ENCODE assay signal across 36 cellular contexts in the genomic region with DNA sequence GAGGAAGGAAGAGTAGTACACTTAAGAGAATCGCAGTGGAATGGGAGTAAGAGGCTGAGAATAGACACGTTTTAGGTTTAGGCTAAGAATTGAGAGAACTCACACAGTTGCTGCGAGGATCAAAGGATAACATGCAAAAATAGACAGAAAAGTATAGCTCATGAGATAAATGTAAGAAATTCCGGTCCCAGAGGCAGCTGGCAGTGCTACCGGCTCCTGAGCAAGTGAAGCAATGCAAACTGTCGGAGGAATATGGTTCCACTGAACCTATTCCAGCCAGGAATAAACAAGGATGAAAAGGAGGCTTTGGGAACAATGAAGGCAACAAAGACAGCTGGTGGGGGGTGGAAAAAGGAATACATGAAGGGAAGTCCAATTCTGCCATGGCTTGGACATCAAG.
DNase-seq lines count a peak whose midpoint lies in the region; ATAC-seq, FAIRE-seq and TF ChIP-seq lines count a peak whose summit lies in the region.
"Had no signal": no experiment of that assay in that cellular context is flagged by ENCODE, and none has a peak within 500 bp of the region (broad histone marks: within the 10 kb centered on the region; RNA-seq: fewer than 3 reads in every experiment).

No MANE protein-coding gene starts in this region.

- H3K23ac ChIP-seq in H1 (ENCODE audit: insufficient read length) = no peak overlapping the region

- H3K27me3 ChIP-seq in adipocyte (replicated peaks; ENCODE audit: control insufficient read depth, insufficient read depth, low read length) (no peaks in the 10 kb centered on the region), H1 (replicated peaks in 1 of 4; ENCODE audit: control insufficient read depth in 3 of 4, extremely low read depth in 1 of 4, insufficient read depth in 3 of 4, low read length in 3 of 4) (0 out of 7 replicates have a peak, but pooled peaks cover 0 to 3% (median 0%) of the 10 kb centered on the region in 4 experiments), Karpas-422 (ENCODE audit: low read length) (no peaks in the 10 kb centered on the region)
- H3K27me3 ChIP-seq in CD8-positive, alpha-beta T cell (ENCODE audit: insufficient read depth, low read length) = no peaks in the 10 kb centered on the region
- H3K27me3 ChIP-seq: BE2C; BLaER1; BLaER1 treated with 17β-estradiol and CSF1 and Interleukin-3, amounts not matched to agents 10 nM and 100 nM had no signal

- no peaks in the 10 kb centered on the region for H3K9me2 ChIP-seq in Karpas-422 (replicated peaks; ENCODE audit: insufficient read depth, low read length)

- no peak overlapping the region for H4K8ac ChIP-seq in H1 (ENCODE audit: extremely low read depth, insufficient read depth, low read length)

- no peak for TF ChIP-seq CTCF in H1 (IDR thresholded peaks at IDR 0.05; ENCODE audit: control extremely low read depth in 1 of 3, insufficient read depth in 1 of 3, low read depth in 1 of 3, low read length in 3 of 3)
- no peak for TF ChIP-seq CTCF in nephron (IDR thresholded peaks at IDR 0.05; ENCODE audit: unreplicated experiment in 3 of 3)
- TF ChIP-seq CTCF in CD8-positive, alpha-beta T cell (IDR thresholded peaks at IDR 0.05) = no peak

- H3K56ac ChIP-seq in H1 (replicated peaks; ENCODE audit: insufficient read length, low read depth, low read length) = no peak overlapping the region

- H3K4me3 ChIP-seq in adipocyte (ENCODE audit: low read length) (peak overlapping the region; percentile 47), H1 (ENCODE audit: extremely low read depth in 1 of 4, insufficient read depth in 2 of 4, low read depth in 3 of 4, low read length in 4 of 4) (no peak overlapping the region), Karpas-422 (ENCODE audit: low read length) (no peak overlapping the region)
- H3K4me3 ChIP-seq in CD8-positive, alpha-beta T cell (ENCODE audit: low read depth, low read length) = no peak overlapping the region
- H3K4me3 ChIP-seq: A549; BLaER1; BLaER1 treated with 17β-estradiol and CSF1 and Interleukin-3, amounts not matched to agents 10 nM and 100 nM had no signal

- H3K4me2 ChIP-seq in H1 (ENCODE audit: insufficient read depth in 1 of 2, low read depth in 2 of 2, low read length in 2 of 2) = no peak overlapping the region
- H3K4me2 ChIP-seq in Karpas-422 (ENCODE audit: low read depth, low read length, poor library complexity, severe bottlenecking) = no peak overlapping the region
- H3K4me2 ChIP-seq: A549, BLaER1 had no signal

- no peaks in the 10 kb centered on the region for H3K36me3 ChIP-seq in adipocyte (ENCODE audit: control insufficient read depth, insufficient read depth, low read length, severe bottlenecking)
- no peaks in the 10 kb centered on the region for H3K36me3 ChIP-seq in H1 (ENCODE audit: control insufficient read depth in 2 of 4, insufficient read depth in 4 of 4, low read length in 3 of 4)
- H3K36me3 ChIP-seq in CD8-positive, alpha-beta T cell (ENCODE audit: insufficient read depth, low read length) = no peaks in the 10 kb centered on the region
- H3K36me3 ChIP-seq in Karpas-422 (ENCODE audit: insufficient read depth, low read length) = no peaks in the 10 kb centered on the region
- H3K36me3 ChIP-seq: BE2C; BLaER1; BLaER1 treated with 17β-estradiol and CSF1 and Interleukin-3, amounts not matched to agents 10 nM and 100 nM had no signal

- H3K27ac ChIP-seq in H1 (ENCODE audit: low read depth, low read length) (no peak overlapping the region), Karpas-422 (ENCODE audit: low read length) (no peak overlapping the region)
- H3K27ac ChIP-seq in CD8-positive, alpha-beta T cell (ENCODE audit: low read depth, low read length) = no peak overlapping the region
- H3K27ac ChIP-seq: 22Rv1; A549; BLaER1; BLaER1 treated with 17β-estradiol and CSF1 and Interleukin-3, amounts not matched to agents 10 nM and 100 nM; C4-2B had no signal

- H3K9ac ChIP-seq in adipocyte (ENCODE audit: low read length) = no peak overlapping the region
- H3K9ac ChIP-seq in H1 (replicated peaks in 1 of 4; ENCODE audit: extremely low read depth in 1 of 4, low read depth in 3 of 4, low read length in 3 of 4) = no peak overlapping the region
- H3K9ac ChIP-seq in Karpas-422 (ENCODE audit: low read length) = no peak overlapping the region
- H3K9ac ChIP-seq: BLaER1; BLaER1 treated with 17β-estradiol and CSF1 and Interleukin-3, amounts not matched to agents 10 nM and 100 nM had no signal

- H4K20me1 ChIP-seq in H1 (replicated peaks in 1 of 2; ENCODE audit: control insufficient read depth in 1 of 2, insufficient read depth in 2 of 2, low read length in 2 of 2) = no peaks in the 10 kb centered on the region
- H4K20me1 ChIP-seq in Karpas-422 (ENCODE audit: insufficient read depth, low read depth, low read length) = no peaks in the 10 kb centered on the region
- H4K20me1 ChIP-seq: BLaER1; BLaER1 treated with 17β-estradiol and CSF1 and Interleukin-3, amounts not matched to agents 10 nM and 100 nM had no signal

- TF ChIP-seq POLR2A in H1 (IDR thresholded peaks at IDR 0.05; ENCODE audit: control extremely low read depth in 1 of 2, low read depth in 2 of 2, low read length in 2 of 2) = no peak

- no peak for DNase-seq in adipocyte (ENCODE audit: low read depth)
- DNase-seq in H1 (ENCODE audit: low read depth in 1 of 2, low spot score in 2 of 2) = no peak
- DNase-seq in superior temporal gyrus (ENCODE audit: extremely low spot score) = peak; percentile 41
- no peak for DNase-seq in GF-D8 (lab: John Stamatoyannopoulos, UW)
- no peak for DNase-seq in CD8-positive, alpha-beta T cell
- DNase-seq in Karpas-422 = no peak
- DNase-seq: 8988T; ACHN; AML-193; BE2C; C1 segment of cervical spinal cord; Caco-2; Calu3; CD4-positive, alpha-beta memory T cell; CD4-positive, alpha-beta T cell; CD4-positive, CD25-positive, alpha-beta regulatory T cell; CD8-positive, alpha-beta memory T cell; COR-L47; DMS 273 treated with DMSO at 0.1 percent for 48 hours; DMS153; DMS53; DMS79; DMS79 treated with DMSO at 0.1 percent for 48 hours; DND-41; EL had no signal

- H2BK120ac ChIP-seq in H1 (replicated peaks; ENCODE audit: low read depth, low read length) = no peak overlapping the region

- FAIRE-seq in H1 (lab: Jason Lieb, UNC) = no peak
- FAIRE-seq: A204.1, A549, D721Med had no signal

- no peak overlapping the region for H2AFZ ChIP-seq in H1 (ENCODE audit: low read length)
- no peak overlapping the region for H2AFZ ChIP-seq in Karpas-422 (ENCODE audit: low read length)

- H3K23me2 ChIP-seq in H1 (ENCODE audit: low read depth, low read length) = no peaks in the 10 kb centered on the region

- H3K4ac ChIP-seq in H1 (replicated peaks; ENCODE audit: insufficient read length, low read depth, low read length) = no peak overlapping the region

- CTCF ChIA-PET in H1 (lab: Charles Lee; ENCODE audit: partially characterized antibody) = interaction anchor here (0.5 to 1.1 kb wide), 6 partner anchors 9 to 815 kb away, joined by 3 read pairs; no protein-coding TSS in a partner anchor
- CTCF ChIA-PET in CD8-positive, alpha-beta T cell (lab: Charles Lee) = no interaction called here

- no peak overlapping the region for H2BK5ac ChIP-seq in H1 (ENCODE audit: low read depth, low read length)

- H3K4me3 Mint-ChIP-seq in nephron = no peak overlapping the region
- H3K4me3 Mint-ChIP-seq in CD8-positive, alpha-beta T cell = no peak overlapping the region
- H3K4me3 Mint-ChIP-seq: B cell; CD14-positive monocyte; CD4-positive, alpha-beta memory T cell; CD4-positive, alpha-beta T cell; CD4-positive, CD25-positive, alpha-beta regulatory T cell; CD8-positive, alpha-beta memory T cell had no signal

- H2BK12ac ChIP-seq in H1 (ENCODE audit: low read depth, low read length) = no peak overlapping the region

- H3K9me3 Mint-ChIP-seq in nephron = no peaks in the 10 kb centered on the region
- no peaks in the 10 kb centered on the region for H3K9me3 Mint-ChIP-seq in CD8-positive, alpha-beta T cell
- H3K9me3 Mint-ChIP-seq: CD4-positive, alpha-beta T cell had no signal

- no peak for ATAC-seq in CD8-positive, alpha-beta T cell
- no peak for ATAC-seq in HG02763 (IDR thresholded peaks at IDR 0.05; ENCODE audit: unreplicated experiment)
- ATAC-seq: A549 had no signal

- H3K4me1 Mint-ChIP-seq in nephron = peaks cover 22% of the 10 kb centered on the region
- peaks cover 11% of the 10 kb centered on the region for H3K4me1 Mint-ChIP-seq in CD8-positive, alpha-beta T cell (ENCODE audit: low read depth)
- H3K4me1 Mint-ChIP-seq: B cell had no signal

- POLR2A ChIA-PET in H1 (lab: Charles Lee; ENCODE audit: partially characterized antibody) = interaction anchor here (0.6 kb wide), 1 partner anchor 556 kb away, joined by 3 read pairs; no protein-coding TSS in a partner anchor
- POLR2A ChIA-PET in CD8-positive, alpha-beta T cell (lab: Charles Lee) = no interaction called here

- no peak overlapping the region for H2AK5ac ChIP-seq in H1 (ENCODE audit: low read depth, low read length)

- intact Hi-C loops in CD8-positive, alpha-beta T cell (cut with DNase I, micrococcal nuclease) = loop anchor here (5.0 to 10.0 kb wide), 4 partner anchors 403 to 1095 kb away; partner anchors contain the start of gene TAPT1 (in 1 of the 2)

- WGBS in H1 (ENCODE audit: extremely low coverage in 1 of 2, insufficient coverage in 1 of 2, insufficient read length in 1 of 2, insufficient replicate concordance in 2 of 2, low coverage in 1 of 2, low lambda C conversion rate in 2 of 2, missing lambda C conversion rate in 1 of 2), 2 experiments = 93% methylated on average over 6 of the region's 6 CpGs; no CpG with 5 or more reads in 1 of the 2 experiments

- H3K9me3 ChIP-seq in adipocyte (ENCODE audit: control insufficient read depth, low read length) (peaks cover 54% of the 10 kb centered on the region), H1 (ENCODE audit: insufficient read depth in 2 of 2, low read depth in 1 of 2, low read length in 1 of 2) (no peaks in the 10 kb centered on the region), Karpas-422 (ENCODE audit: low read length) (no peaks in the 10 kb centered on the region)
- no peaks in the 10 kb centered on the region for H3K9me3 ChIP-seq in CD8-positive, alpha-beta T cell (ENCODE audit: low read length)
- H3K9me3 ChIP-seq: A549, BE2C, Caco-2 had no signal

- peaks cover 11% of the 10 kb centered on the region for H3K4me1 ChIP-seq in adipocyte (ENCODE audit: control insufficient read depth, insufficient read depth, low read length)
- peaks cover 0 to 7% (median 3%) of the 10 kb centered on the region in 4 experiments; a peak in 1 of 7 replicates for H3K4me1 ChIP-seq in H1 (replicated peaks in 1 of 4; ENCODE audit: control insufficient read depth in 3 of 4, insufficient read depth in 4 of 4, low read length in 3 of 4)
- H3K4me1 ChIP-seq in CD8-positive, alpha-beta T cell (ENCODE audit: insufficient read depth, low read length) = peaks cover 4% of the 10 kb centered on the region
- no peaks in the 10 kb centered on the region for H3K4me1 ChIP-seq in Karpas-422 (ENCODE audit: low read length)
- H3K4me1 ChIP-seq: A549, BLaER1, Caco-2 had no signal

- 0 out of 2 replicates have a peak overlapping the region, but pooled peaks have one; percentile 11 for H2BK20ac ChIP-seq in H1 (ENCODE audit: low read length)

- H3K27me3 Mint-ChIP-seq in nephron (ENCODE audit: low read depth) = no peaks in the 10 kb centered on the region
- peaks cover 11% of the 10 kb centered on the region for H3K27me3 Mint-ChIP-seq in CD8-positive, alpha-beta T cell (ENCODE audit: low read depth)

- H3K79me2 ChIP-seq in H1 (ENCODE audit: control insufficient read depth in 1 of 2, insufficient read depth in 2 of 2, low read length in 2 of 2) (no peaks in the 10 kb centered on the region), Karpas-422 (ENCODE audit: low read length) (no peaks in the 10 kb centered on the region)

- no peak for TF ChIP-seq RAD21 in H1 (IDR thresholded peaks at IDR 0.05 in 1 of 2, conservative IDR thresholded peaks at IDR 0.05 in 1 of 2; ENCODE audit: low read depth in 2 of 2, low read length in 2 of 2)

- TF ChIP-seq EP300 in H1 (IDR thresholded peaks at IDR 0.05; ENCODE audit: borderline replicate concordance in 1 of 2, low read depth in 2 of 2, low read length in 2 of 2) = no peak

- no peak overlapping the region for H4K91ac ChIP-seq in H1 (replicated peaks; ENCODE audit: insufficient read length, low read length)

- no peak overlapping the region for H2BK15ac ChIP-seq in H1 (ENCODE audit: low read length)

- no peak overlapping the region for H3K18ac ChIP-seq in H1 (ENCODE audit: extremely low read depth, low read length)

- H3K14ac ChIP-seq in H1 (ENCODE audit: insufficient read length) = no peak overlapping the region

- H4K5ac ChIP-seq in H1 (ENCODE audit: insufficient read length, low read depth, low read length) = no peak overlapping the region

- H3K27ac Mint-ChIP-seq in nephron = peak overlapping the region in 2 of 3 experiments; percentile 19 to 34
- no peak overlapping the region for H3K27ac Mint-ChIP-seq in CD8-positive, alpha-beta T cell
- H3K27ac Mint-ChIP-seq: B cell; CD14-positive monocyte; CD4-positive, alpha-beta memory T cell; CD4-positive, alpha-beta T cell; CD4-positive, CD25-positive, alpha-beta regulatory T cell; CD8-positive, alpha-beta memory T cell had no signal

- no peaks in the 10 kb centered on the region for H3K79me1 ChIP-seq in H1 (ENCODE audit: low read depth, low read length)

- H3K36me3 Mint-ChIP-seq in nephron (ENCODE audit: low read depth) = no peaks in the 10 kb centered on the region
- no peaks in the 10 kb centered on the region for H3K36me3 Mint-ChIP-seq in CD8-positive, alpha-beta T cell
- H3K36me3 Mint-ChIP-seq: CD14-positive monocyte; CD4-positive, alpha-beta memory T cell; CD4-positive, CD25-positive, alpha-beta regulatory T cell; CD8-positive, alpha-beta memory T cell had no signal
